In genomic region chr15:90603893-90604292, GRCh38 we compare ENCODE assay signal across 8 cellular contexts.
A peak's percentile ranks its signal among the peaks of the same experiment; 100 is the strongest.
DNase-seq lines count a peak whose midpoint lies in the region; ATAC-seq and TF ChIP-seq lines count a peak whose summit lies in the region.

No MANE protein-coding gene starts in this region.

- 100% methylated on average over 1 of the region's 4 CpGs; no CpG with 5 or more reads in 1 of the 2 experiments for WGBS in IMR-90 (ENCODE audit: extremely low coverage in 2 of 2, insufficient read length in 1 of 2), 2 experiments
- 88 to 91% methylated on average over 4 of the region's 4 CpGs for WGBS in tibial nerve, 2 donors

- no peak overlapping the region for H4K91ac ChIP-seq in IMR-90 (ENCODE audit: insufficient read depth, low read depth, low read length)

- H3K36me3 ChIP-seq in IMR-90 (ENCODE audit: control insufficient read depth, insufficient read depth, low read length) (peaks cover 39% of the 10 kb centered on the region), tibial nerve (peaks cover 0 to 71% (median 0%) of the 10 kb centered on the region in 3 donors)

- H3K14ac ChIP-seq in IMR-90 (replicated peaks; ENCODE audit: low read depth, low read length) = no peak overlapping the region

- no TSS peak for BruUV-seq in IMR-90 (replicated peaks; lab: Mats Ljungman, UMichigan)

- no peak overlapping the region for H4K8ac ChIP-seq in IMR-90 (ENCODE audit: low read depth in 2 of 2, low read length in 2 of 2)

- H2BK15ac ChIP-seq in IMR-90 (ENCODE audit: low read depth, low read length) = no peak overlapping the region

- H2AFZ ChIP-seq in IMR-90 (replicated peaks; ENCODE audit: low read length, poor library complexity) = no peak overlapping the region

- H2AK5ac ChIP-seq in IMR-90 (ENCODE audit: low read depth, low read length) = no peak overlapping the region

- intact Hi-C loops in IMR-90 (cut with micrococcal nuclease) (no loop called here), left ventricle myocardium superior (cut with micrococcal nuclease) (no loop called here)

- H3K27me3 ChIP-seq in IMR-90 (ENCODE audit: control insufficient read depth, insufficient read depth, low read length) (no peaks in the 10 kb centered on the region), tibial nerve (no peaks in the 10 kb centered on the region)

- TF ChIP-seq EP300 in tibial nerve (IDR thresholded peaks at IDR 0.05) = no peak

- H2BK20ac ChIP-seq in IMR-90 (ENCODE audit: low read depth, low read length) = no peak overlapping the region

- no peak overlapping the region for H2AK9ac ChIP-seq in IMR-90 (replicated peaks; ENCODE audit: low read depth, low read length, poor library complexity)

- no peak overlapping the region for H3K56ac ChIP-seq in IMR-90 (ENCODE audit: extremely low read depth, insufficient read depth, low read length)

- CTCF ChIA-PET in IMR-90 (lab: Yijun Ruan, JAX) = interaction anchor here (0.6 kb wide), 1 partner anchor 1349 kb away, joined by 3 read pairs; no protein-coding TSS in a partner anchor

- peaks cover 8% of the 10 kb centered on the region for H3K9me1 ChIP-seq in IMR-90 (ENCODE audit: insufficient read depth, low read length)

- ATAC-seq in IMR-90 (ENCODE audit: low read depth) (no peak), left ventricle myocardium superior (peak; percentile 41), GM19328 (IDR thresholded peaks at IDR 0.05; ENCODE audit: unreplicated experiment) (no peak), esophagus mucosa (no peak)

- no peak overlapping the region for H3K4me2 ChIP-seq in IMR-90 (ENCODE audit: low read depth, low read length)

- TF ChIP-seq CTCF in AG09319 (IDR thresholded peaks at IDR 0.05; ENCODE audit: low read depth, low read length) (peak; percentile 38), IMR-90 (conservative IDR thresholded peaks at IDR 0.05; ENCODE audit: low read depth, low read length) (peak; percentile 30), tibial nerve (IDR thresholded peaks at IDR 0.05) (peak in 3 of 5 experiments; percentile 21 to 38 (median 32))

- no peak for DNase-seq in AG09319 (ENCODE audit: extremely low read depth, low read depth)
- DNase-seq in IMR-90 = no peak
- peak; percentile 50 for DNase-seq in activated T-cell treated with anti-CD3 and anti-CD28 coated beads for 1 hour (ENCODE audit: low read depth)
- DNase-seq in left ventricle myocardium superior = peak; percentile 65
- no peak for DNase-seq in tibial nerve (ENCODE audit: low spot score in 2 of 2)
- no peak for DNase-seq in pons (ENCODE audit: low spot score)

- 0 out of 2 replicates have a peak, but pooled peaks cover 3% of the 10 kb centered on the region for H4K20me1 ChIP-seq in IMR-90 (ENCODE audit: insufficient read depth, low read length)

- no peak overlapping the region for H2BK120ac ChIP-seq in IMR-90 (ENCODE audit: low read depth, low read length)

- no peak overlapping the region for H3K4ac ChIP-seq in IMR-90 (ENCODE audit: low read depth, low read length)

- in situ Hi-C loops in IMR-90 (cut with MboI; ENCODE audit: low sequenced_read_pairs) = no loop called here

- H3K27ac ChIP-seq in IMR-90 (ENCODE audit: insufficient read depth, low read length) (no peak overlapping the region), tibial nerve (no peak overlapping the region)

- H3K4me1 ChIP-seq in IMR-90 (ENCODE audit: control insufficient read depth, insufficient read depth, low read length) (peaks cover 5% of the 10 kb centered on the region), tibial nerve (peaks cover 0 to 11% (median 1%) of the 10 kb centered on the region in 4 donors)

- no peak overlapping the region for H3K9ac ChIP-seq in IMR-90 (ENCODE audit: low read depth, low read length)

- H3K9me3 ChIP-seq in IMR-90 (ENCODE audit: control insufficient read depth, insufficient read depth, low read length) (no peaks in the 10 kb centered on the region), tibial nerve (no peaks in the 10 kb centered on the region)

- no peak overlapping the region for H2BK5ac ChIP-seq in IMR-90 (ENCODE audit: low read depth, low read length, poor library complexity, severe bottlenecking)

- H3K4me3 ChIP-seq in IMR-90 (ENCODE audit: insufficient read depth, low read depth, low read length) (no peak overlapping the region), tibial nerve (no peak overlapping the region)

- POLR2A ChIA-PET in IMR-90 (lab: Charles Lee; ENCODE audit: unreplicated experiment) = interaction anchor here (0.5 kb wide), 1 partner anchor 15 kb away, joined by 5 read pairs; no protein-coding TSS in a partner anchor

- no peak for TF ChIP-seq POLR2A in IMR-90 (IDR thresholded peaks at IDR 0.05; ENCODE audit: low read depth, low read length)
- TF ChIP-seq POLR2A in tibial nerve (IDR thresholded peaks at IDR 0.05) = no peak

- H3K18ac ChIP-seq in IMR-90 (ENCODE audit: low read depth, low read length) = no peak overlapping the region

- TF ChIP-seq RAD21 in IMR-90 (IDR thresholded peaks at IDR 0.05; ENCODE audit: low read length) = peak; percentile 32; the same call in 1 of the 2 replicates

- H3K23ac ChIP-seq in IMR-90 (ENCODE audit: low read depth, low read length) = no peak overlapping the region

- H3K79me1 ChIP-seq in IMR-90 (ENCODE audit: low read depth in 1 of 2, low read length in 2 of 2) = peaks cover 0 to 14% of the 10 kb centered on the region in 2 experiments; a peak in 2 of 4 replicates

- dilution Hi-C loops in IMR-90 (cut with HindIII; ENCODE audit: low sequenced_read_pairs, unreplicated experiment) = no loop called here

- no peak overlapping the region for H4K5ac ChIP-seq in IMR-90 (ENCODE audit: low read depth, low read length)

TF ChIP-seq in IMR-90, 13 proteins besides CTCF, POLR2A, EP300 and RAD21:
- TF ChIP-seq SMC3 (IDR thresholded peaks at IDR 0.05; ENCODE audit: low read depth, low read length) (peak; percentile 23; the same call in 1 of the 2 replicates), MAZ (IDR thresholded peaks at IDR 0.05; ENCODE audit: borderline replicate concordance, low read depth, low read length) (no peak)
- TF ChIP-seq, protein P1, sequence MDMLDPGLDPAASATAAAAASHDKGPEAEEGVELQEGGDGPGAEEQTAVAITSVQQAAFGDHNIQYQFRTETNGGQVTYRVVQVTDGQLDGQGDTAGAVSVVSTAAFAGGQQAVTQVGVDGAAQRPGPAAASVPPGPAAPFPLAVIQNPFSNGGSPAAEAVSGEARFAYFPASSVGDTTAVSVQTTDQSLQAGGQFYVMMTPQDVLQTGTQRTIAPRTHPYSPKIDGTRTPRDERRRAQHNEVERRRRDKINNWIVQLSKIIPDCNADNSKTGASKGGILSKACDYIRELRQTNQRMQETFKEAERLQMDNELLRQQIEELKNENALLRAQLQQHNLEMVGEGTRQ (IDR thresholded peaks at IDR 0.05; ENCODE audit: low read depth, low read length) = no peak

Comparison
In these comparisons a context has a peak if more than half of its experiments do, and no peak if none do; other contexts are left out.
1. DNase-seq: peak in activated T-cell treated with anti-CD3 and anti-CD28 coated beads for 1 hour (single experiment) and left ventricle myocardium superior (single experiment); none in AG09319 (single experiment), IMR-90 (single experiment), tibial nerve (0 of 2) and pons (single experiment).
2. Peak in every context shown above with its lines, with median percentiles within 50 percentile points of each other: CTCF ChIP-seq.